ENCODE assay signal across 1 cellular context in genomic region chr3:120147072-120147871, GRCh38.
TF ChIP-seq lines count a peak whose summit lies in the region.

No MANE protein-coding gene starts in this region.

TF ChIP-seq in HCT116, 20 proteins besides CTCF, POLR2A, EP300 and RAD21:
- TF ChIP-seq POLR2AphosphoS5 (IDR thresholded peaks at IDR 0.05; ENCODE audit: low read depth, low read length) (no peak), EZH2phosphoT487 (IDR thresholded peaks at IDR 0.05; ENCODE audit: borderline replicate concordance) (no peak), CEBPB (IDR thresholded peaks at IDR 0.05; ENCODE audit: low read depth) (no peak), ZFX (IDR thresholded peaks at IDR 0.05) (no peak), ZBTB33 (IDR thresholded peaks at IDR 0.05; ENCODE audit: extremely low read depth, insufficient replicate concordance, low read length) (no peak), TCF7L2 (IDR thresholded peaks at IDR 0.05; ENCODE audit: borderline replicate concordance, extremely low read depth, insufficient read depth, insufficient read length) (peak; percentile 73), ELF1 (IDR thresholded peaks at IDR 0.05; ENCODE audit: borderline replicate concordance, low read depth) (no peak), ZNF274 (IDR thresholded peaks at IDR 0.05; ENCODE audit: low read depth, low read length) (no peak), REST (IDR thresholded peaks at IDR 0.05; ENCODE audit: low read depth) (no peak), EZH2 (IDR thresholded peaks at IDR 0.05) (no peak), YY1 (IDR thresholded peaks at IDR 0.05; ENCODE audit: extremely low read depth, insufficient replicate concordance, low read depth, low read length) (peak; percentile 9)
